ENCODE assay signal across 9 cellular contexts in the genomic region with DNA sequence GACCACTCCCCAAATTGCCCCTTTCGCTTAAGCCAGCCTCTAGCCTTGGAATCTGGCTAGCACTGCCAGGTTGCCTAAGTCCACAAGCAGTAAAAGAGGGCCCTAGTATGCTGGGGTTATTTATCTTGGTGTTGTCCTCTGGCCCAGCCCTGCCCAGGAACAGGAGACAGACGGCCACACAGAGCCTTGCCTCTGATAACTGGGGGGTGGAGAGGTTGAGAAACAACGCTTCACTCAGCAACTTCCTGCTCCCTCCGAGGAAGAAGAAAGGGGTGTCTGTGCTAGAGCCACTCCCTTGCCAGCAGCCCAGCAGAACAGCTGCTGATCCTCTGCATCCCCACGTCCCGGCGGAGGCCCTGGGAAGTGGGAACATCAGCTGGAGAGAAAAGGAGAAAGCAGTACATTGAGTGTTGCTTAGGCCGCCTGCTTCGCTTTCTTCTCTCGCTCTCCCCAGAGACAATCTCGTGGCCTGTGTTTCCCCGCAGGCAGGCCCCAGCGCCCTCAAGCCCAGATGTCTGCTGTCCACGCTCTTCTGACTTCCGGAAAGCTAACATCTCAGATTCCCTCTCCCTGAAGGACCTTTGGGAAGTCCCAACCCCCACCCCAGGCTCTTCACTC. TPM values are rescaled to one million over a fixed set of nuclear protein-coding genes. Genes with fewer than 3 reads are reported as not detected.
A peak's percentile ranks its signal among the peaks of the same experiment; 100 is the strongest.
DNase-seq lines count a peak whose midpoint lies in the region; ATAC-seq, FAIRE-seq and TF ChIP-seq lines count a peak whose summit lies in the region.
"Had no signal": no experiment of that assay in that cellular context is flagged by ENCODE, and none has a peak within 500 bp of the region (broad histone marks: within the 10 kb centered on the region; RNA-seq: fewer than 3 reads in every experiment).

No MANE protein-coding gene starts in this region.

- peak; percentile 56 to 60 for TF ChIP-seq POLR2A in HepG2 (IDR thresholded peaks at IDR 0.05; ENCODE audit: insufficient read depth in 1 of 2, low read depth in 2 of 2, low read length in 2 of 2)
- TF ChIP-seq POLR2A in upper lobe of left lung (IDR thresholded peaks at IDR 0.05): no peak
- no peak for TF ChIP-seq POLR2A in GM18505 (IDR thresholded peaks at IDR 0.05; ENCODE audit: borderline replicate concordance, extremely low read depth, insufficient read depth, insufficient read length)

- intact Hi-C loops in HepG2 (cut with micrococcal nuclease; ENCODE audit: unreplicated experiment): loop anchor here (1.0 to 10.0 kb wide), 3 partner anchors 105 to 300 kb away; no protein-coding TSS in a partner anchor

- POLR2A ChIA-PET in HepG2 (lab: Yijun Ruan, JAX): interaction anchor here (1.2 to 1.6 kb wide), 3 partner anchors 14 to 105 kb away, joined by 3 to 9 read pairs (median 5); no protein-coding TSS in a partner anchor

- H3K9me3 Mint-ChIP-seq in astrocyte (ENCODE audit: unreplicated experiment): no peaks in the 10 kb centered on the region

- CTCF ChIA-PET in HepG2 (lab: Yijun Ruan, JAX; ENCODE audit: low intra/inter-chr PET ratio, low total read pairs): interaction anchor here (2.4 to 3.4 kb wide), 2 partner anchors 105 to 300 kb away, joined by 14 to 38 read pairs; no protein-coding TSS in a partner anchor

- BruUV-seq in HepG2 (replicated peaks; lab: Mats Ljungman, UMichigan): TSS peak; percentile 91

- in situ Hi-C loops in HepG2 (cut with HindIII; ENCODE audit: extremely low pct_ligation_motif_present, low pct_unique_long_range_greater_than_20kb): loop anchor here (5.0 kb wide), 2 partner anchors 103 to 298 kb away; no protein-coding TSS in a partner anchor

- H3K9me3 ChIP-seq in astrocyte (ENCODE audit: insufficient read depth, low read depth, low read length) (no peaks in the 10 kb centered on the region), HepG2 (ENCODE audit: low read length) (no peaks in the 10 kb centered on the region), upper lobe of left lung (no peaks in the 10 kb centered on the region)
- H3K9me3 ChIP-seq: body of pancreas had no signal

- H4K20me1 ChIP-seq in astrocyte (ENCODE audit: insufficient read depth, low read length): no peaks in the 10 kb centered on the region
- H4K20me1 ChIP-seq in HepG2 (ENCODE audit: insufficient read depth, low read length): no peaks in the 10 kb centered on the region

- no peak overlapping the region for H3K9ac ChIP-seq in astrocyte (ENCODE audit: low read length)
- H3K9ac ChIP-seq in HepG2 (ENCODE audit: insufficient read depth, low read depth, low read length): peak overlapping the region; percentile 68

- 4% methylated on average over 9 of the region's 15 CpGs for WGBS in HepG2 (ENCODE audit: low lambda C conversion rate)
- 46 to 52% methylated on average over 15 of the region's 15 CpGs for WGBS in upper lobe of left lung, 2 donors

- peak overlapping the region; percentile 88 for H2AFZ ChIP-seq in astrocyte (ENCODE audit: low read depth, low read length)
- peak overlapping the region; percentile 71 for H2AFZ ChIP-seq in HepG2 (ENCODE audit: low read length)

- H3K27ac ChIP-seq in astrocyte (ENCODE audit: low read depth, low read length) (no peak overlapping the region), HepG2 (ENCODE audit: extremely low read length, insufficient read depth, low read length) (peak overlapping the region; percentile 80), upper lobe of left lung (peak overlapping the region in 3 of 4 donors; percentile 10 to 59 (median 57))
- H3K27ac ChIP-seq: body of pancreas had no signal

- no peaks in the 10 kb centered on the region for H3K36me3 ChIP-seq in astrocyte (ENCODE audit: insufficient read depth, low read length)
- no peaks in the 10 kb centered on the region for H3K36me3 ChIP-seq in HepG2 (replicated peaks in 1 of 2; ENCODE audit: control insufficient read depth in 1 of 2, insufficient read depth in 2 of 2, low read length in 2 of 2)
- H3K36me3 ChIP-seq in upper lobe of left lung: no peaks in the 10 kb centered on the region

- no peaks in the 10 kb centered on the region for H3K36me3 Mint-ChIP-seq in astrocyte (ENCODE audit: low read depth, unreplicated experiment)

- ATAC-seq in HepG2 (peak; percentile 99), upper lobe of left lung (ENCODE audit: low FRiP score in 2 of 2) (peak; percentile 65 to 73), GM18505 (IDR thresholded peaks at IDR 0.05; ENCODE audit: unreplicated experiment) (no peak)
- ATAC-seq: body of pancreas had no signal

- TF ChIP-seq RAD21 in HepG2 (CRISPR knock-in tag; IDR thresholded peaks at IDR 0.05): no peak

- TF ChIP-seq EP300 in HepG2 (IDR thresholded peaks at IDR 0.05; ENCODE audit: low read depth in 2 of 2, low read length in 2 of 2): peak in 1 of 2 experiments; percentile 60; a peak in 1 of 4 replicates
- no peak for TF ChIP-seq EP300 in HepG2 (CRISPR knock-in tag; IDR thresholded peaks at IDR 0.05; ENCODE audit: borderline replicate concordance)
- TF ChIP-seq EP300 in upper lobe of left lung (IDR thresholded peaks at IDR 0.05): no peak

- peak overlapping the region; percentile 91 for H3K27ac Mint-ChIP-seq in astrocyte (ENCODE audit: unreplicated experiment)

- H3K4me2 ChIP-seq in astrocyte (ENCODE audit: low read length): peak overlapping the region; percentile 52
- peak overlapping the region; percentile 94 for H3K4me2 ChIP-seq in HepG2 (ENCODE audit: low read depth, low read length)

- H3K79me2 ChIP-seq in astrocyte (ENCODE audit: insufficient read depth, low read length) (no peaks in the 10 kb centered on the region), HepG2 (ENCODE audit: insufficient read depth, low read length) (no peaks in the 10 kb centered on the region)

- H3K27me3 ChIP-seq in astrocyte (ENCODE audit: insufficient read depth, low read length) (peaks cover 2% of the 10 kb centered on the region), HepG2 (ENCODE audit: control insufficient read depth in 1 of 2, insufficient read depth in 2 of 2, low read length in 2 of 2) (no peaks in the 10 kb centered on the region), upper lobe of left lung (no peaks in the 10 kb centered on the region)
- H3K27me3 ChIP-seq: body of pancreas had no signal

- H3K4me1 ChIP-seq in astrocyte (ENCODE audit: insufficient read depth, low read length): peaks cover 4% of the 10 kb centered on the region
- H3K4me1 ChIP-seq in HepG2 (ENCODE audit: insufficient read depth, low read length): peaks cover 24% of the 10 kb centered on the region
- peaks cover 0 to 16% (median 11%) of the 10 kb centered on the region in 4 donors for H3K4me1 ChIP-seq in upper lobe of left lung
- H3K4me1 ChIP-seq: body of pancreas had no signal

- DNase-seq in C1 segment of cervical spinal cord (lab: John Stamatoyannopoulos, UW) (peak in 13 of 14 donors; percentile 15 to 89 (median 69)), GM20000 (ENCODE audit: low spot score) (peak; percentile 59), LoVo (ENCODE audit: low spot score) (peak; percentile 10), astrocyte (ENCODE audit: low read depth) (no peak), HepG2 (ENCODE audit: low spot score) (peak; percentile 92), upper lobe of left lung (peak; percentile 42 to 49), HTR-8/SVneo (ENCODE audit: insufficient read length, low spot score) (no peak)

- peaks cover 7% of the 10 kb centered on the region for H3K4me1 Mint-ChIP-seq in astrocyte (ENCODE audit: low read depth, unreplicated experiment)

- TF ChIP-seq CTCF in GM20000 (IDR thresholded peaks at IDR 0.05; ENCODE audit: extremely low read depth, missing control alignments): no peak
- no peak for TF ChIP-seq CTCF in astrocyte (IDR thresholded peaks at IDR 0.05; ENCODE audit: insufficient read depth, low read depth, low read length)
- TF ChIP-seq CTCF in HepG2 (CRISPR knock-in tag; IDR thresholded peaks at IDR 0.05): no peak; the same call in 1 of the 2 replicates
- TF ChIP-seq CTCF in upper lobe of left lung (IDR thresholded peaks at IDR 0.05): no peak

- FAIRE-seq in astrocyte (lab: Jason Lieb, UNC) (no peak), HepG2 (lab: Jason Lieb, UNC) (peak; percentile 97), HTR-8/SVneo (lab: Jason Lieb, UNC) (no peak)

- peak overlapping the region; percentile 70 for H3K4me3 Mint-ChIP-seq in astrocyte (ENCODE audit: unreplicated experiment)

- H3K27me3 Mint-ChIP-seq in astrocyte (ENCODE audit: low read depth, unreplicated experiment): no peaks in the 10 kb centered on the region

- H3K4me3 ChIP-seq in astrocyte (ENCODE audit: insufficient read depth, low read depth, low read length): no peak overlapping the region
- peak overlapping the region; percentile 52 to 76 (median 58) for H3K4me3 ChIP-seq in HepG2 (replicated peaks in 1 of 3; ENCODE audit: insufficient read depth in 1 of 3, low read depth in 2 of 3, low read length in 3 of 3)
- H3K4me3 ChIP-seq in upper lobe of left lung: peak overlapping the region in 1 of 4 donors; percentile 15
- H3K4me3 ChIP-seq: body of pancreas had no signal

TF ChIP-seq in HepG2, 621 proteins besides CTCF, POLR2A, EP300 and RAD21 (continues in another document):
- TF ChIP-seq ZBTB42 (CRISPR knock-in tag; IDR thresholded peaks at IDR 0.05): no peak
- no peak for TF ChIP-seq JUND (CRISPR knock-in tag; IDR thresholded peaks at IDR 0.05)
- no peak for TF ChIP-seq SUZ12 (IDR thresholded peaks at IDR 0.05; ENCODE audit: low read depth, low read length)

RNA-seq across cellular contexts. Expression of a gene that starts 22.6 kb away (rescaled TPM):
- total RNA-seq in astrocyte: 5.7 and 8.2 TPM in 2 replicates
- total RNA-seq in HepG2 (2016; rRNA removed; fragmentation: Illumina TruSeq; extraction: Trizol): 2.4 and 3.4 TPM in 2 replicates
- 0.30 and 0.35 TPM in 2 replicates for total RNA-seq in HepG2 (2016; cell fraction: cytosol; rRNA removed; fragmentation: Illumina TruSeq; extraction: Trizol; ENCODE audit: low read depth)
- 2.2 and 2.8 TPM in 2 replicates for total RNA-seq in HepG2 (2016; cell fraction: insoluble cytoplasmic fraction; rRNA removed; fragmentation: Illumina TruSeq; extraction: Trizol)
- total RNA-seq in HepG2 (2016; cell fraction: membrane; rRNA removed; fragmentation: Illumina TruSeq; extraction: Trizol): 1.4 and 1.5 TPM in 2 replicates
- total RNA-seq in HepG2 (2016; cell fraction: nucleus; rRNA removed; fragmentation: Illumina TruSeq; extraction: Trizol): 2.1 and 2.3 TPM in 2 replicates
- 0.63 and 0.79 TPM in 2 replicates for polyA plus RNA-seq in HepG2 (2011; rRNA removed)
- 0.55 and 0.58 TPM in 2 replicates for polyA plus RNA-seq in HepG2 (2011; cell fraction: cytosol; rRNA removed)
- 0.38 and 0.43 TPM in 2 replicates for polyA plus RNA-seq in HepG2 (2011; cell fraction: nucleus; rRNA removed)
- polyA plus RNA-seq in HepG2 (2012): 0.31 and 0.35 TPM in 2 replicates
- 0.15 and 0.18 TPM in 2 replicates for polyA plus RNA-seq in HepG2 (2016; cell fraction: cytosol; fragmentation: Illumina TruSeq; extraction: Trizol; ENCODE audit: low read depth)
- 2.2 and 2.5 TPM in 2 replicates for polyA plus RNA-seq in HepG2 (2016; cell fraction: insoluble cytoplasmic fraction; fragmentation: Illumina TruSeq; extraction: Trizol; ENCODE audit: low read depth)
- 0.65 and 0.73 TPM in 2 replicates for polyA plus RNA-seq in HepG2 (2016; cell fraction: membrane; fragmentation: Illumina TruSeq; extraction: Trizol; ENCODE audit: low read depth)
- 2.1 TPM in 2 replicates for polyA plus RNA-seq in HepG2 (2016; cell fraction: nucleus; fragmentation: Illumina TruSeq; extraction: Trizol; ENCODE audit: insufficient read depth, low read depth)
- 3.4 TPM in 1 of 2 replicates, not detected in the other for polyA minus RNA-seq in HepG2 (2011; rRNA and poly(A)+ RNA removed; ENCODE audit: low replicate concordance)
- polyA minus RNA-seq in HepG2 (2011; cell fraction: cytosol; rRNA and poly(A)+ RNA removed): 1.4 and 1.9 TPM in 2 replicates
- polyA minus RNA-seq in HepG2 (2011; cell fraction: nucleus; rRNA and poly(A)+ RNA removed): 1.0 and 1.2 TPM in 2 replicates
- 1 to 10 TPM in 5 of 6 donors, under 1 TPM in 1; 0.67 to 3.9 (median 1.6) TPM for total RNA-seq in upper lobe of left lung

Comparison
In these comparisons a context has a peak if more than half of its experiments do, and no peak if none do; other contexts are left out.
1. DNase-seq: peak in C1 segment of cervical spinal cord (13 of 14), GM20000 (single experiment), LoVo (single experiment), HepG2 (single experiment) and upper lobe of left lung (2 of 2); none in astrocyte (single experiment) and HTR-8/SVneo (single experiment).
2. POLR2A ChIP-seq: peak in HepG2 (2 of 2); none in upper lobe of left lung (0 of 4) and GM18505 (single experiment).